ENCODE assay signal across 17 cellular contexts in genomic region chr3:129507181-129507831, GRCh38. TPM values are rescaled to one million over a fixed set of nuclear protein-coding genes. Genes with fewer than 3 reads are reported as not detected.
DNase-seq lines count a peak whose midpoint lies in the region; ATAC-seq lines count a peak whose summit lies in the region.
"Had no signal": no experiment of that assay in that cellular context is flagged by ENCODE, and none has a peak within 500 bp of the region (broad histone marks: within the 10 kb centered on the region; RNA-seq: fewer than 3 reads in every experiment).

No MANE protein-coding gene starts in this region.

- no peaks in the 10 kb centered on the region for H3K4me1 Mint-ChIP-seq in activated CD4-positive, alpha-beta T cell treated with anti-CD3 and anti-CD28 coated beads for 36 hours
- H3K4me1 Mint-ChIP-seq: memory B cell had no signal

- DNase-seq in Ammon's horn (ENCODE audit: low spot score) (peak; percentile 86), NCI-H2171 (lab: John Stamatoyannopoulos, UW) (peak; percentile 50), myocyte (ENCODE audit: low read depth) (peak; percentile 75), HUDEP-2 (lab: John Stamatoyannopoulos, UW; ENCODE audit: unreplicated experiment in 76 of 76) (no peak), posterior vena cava (ENCODE audit: low spot score) (no peak)
- no peak for DNase-seq in activated CD4-positive, alpha-beta T cell treated with anti-CD3 and anti-CD28 coated beads for 36 hours
- DNase-seq: activated effector memory CD4-positive, alpha-beta T cell treated with anti-CD3 and anti-CD28 coated beads, Interleukin-2, amount 50 U/mL, for 16 hours; DMS153; HCEC 1CT; NCI-H187; stimulated activated CD4-positive, alpha-beta T cell treated with anti-CD3 and anti-CD28 coated beads, Interleukin-15, amount 100 ng/mL, for 24 hours had no signal

- ATAC-seq in esophagus mucosa = peak; percentile 30
- ATAC-seq in activated CD4-positive, CD25-positive, alpha-beta regulatory T cell treated with anti-CD3 and anti-CD28 coated beads, Interleukin-2, amount 50 U/mL, for 24 hours = no peak
- no peak for ATAC-seq in activated CD4-positive, alpha-beta T cell treated with anti-CD3 and anti-CD28 coated beads for 36 hours
- ATAC-seq: K562 had no signal

- H3K36me3 Mint-ChIP-seq in activated CD4-positive, alpha-beta T cell treated with anti-CD3 and anti-CD28 coated beads for 36 hours (ENCODE audit: low read depth) = peaks cover 5% of the 10 kb centered on the region

- POLR2A ChIA-PET in activated CD4-positive, alpha-beta T cell treated with anti-CD3 and anti-CD28 coated beads for 36 hours (lab: Charles Lee) = no interaction called here

- H3K27ac Mint-ChIP-seq in activated CD4-positive, alpha-beta T cell treated with anti-CD3 and anti-CD28 coated beads for 36 hours = no peak overlapping the region
- H3K27ac Mint-ChIP-seq: memory B cell had no signal

- intact Hi-C loops in activated CD4-positive, alpha-beta T cell treated with anti-CD3 and anti-CD28 coated beads for 36 hours (cut with DNase I, micrococcal nuclease) = no loop called here
- intact Hi-C loops in posterior vena cava (cut with DNase I) = no loop called here

- H3K9me3 Mint-ChIP-seq in activated CD4-positive, alpha-beta T cell treated with anti-CD3 and anti-CD28 coated beads for 36 hours (ENCODE audit: low read depth) = no peaks in the 10 kb centered on the region
- H3K9me3 Mint-ChIP-seq: memory B cell had no signal

- CTCF ChIA-PET in activated CD4-positive, alpha-beta T cell treated with anti-CD3 and anti-CD28 coated beads for 36 hours (lab: Charles Lee) = no interaction called here

- no peak overlapping the region for H3K4me3 Mint-ChIP-seq in activated CD4-positive, alpha-beta T cell treated with anti-CD3 and anti-CD28 coated beads for 36 hours
- H3K4me3 Mint-ChIP-seq: memory B cell had no signal

- no peaks in the 10 kb centered on the region for H3K27me3 Mint-ChIP-seq in activated CD4-positive, alpha-beta T cell treated with anti-CD3 and anti-CD28 coated beads for 36 hours
- H3K27me3 Mint-ChIP-seq: memory B cell had no signal

RNA-seq across cellular contexts. Expression of gene RHO, which starts 21.1 kb away (rescaled TPM):
- total RNA-seq in esophagus mucosa (not detected), myocyte (not detected in 2 replicates), posterior vena cava (not detected)
- not detected for polyA plus RNA-seq in myocyte (2012)
- total RNA-seq in activated CD4-positive, alpha-beta T cell treated with anti-CD3 and anti-CD28 coated beads for 36 hours = not detected
- total RNA-seq: K562, osteocyte, suprapubic skin had no signal
- polyA plus RNA-seq: K562 had no signal

RNA-seq across cellular contexts. Expression of gene H1-8, which starts 35.7 kb away (rescaled TPM):
- total RNA-seq in esophagus mucosa (not detected), myocyte (not detected in 2 replicates), posterior vena cava (not detected)
- polyA plus RNA-seq in myocyte (2012) = not detected
- not detected for total RNA-seq in activated CD4-positive, alpha-beta T cell treated with anti-CD3 and anti-CD28 coated beads for 36 hours
- total RNA-seq: K562, osteocyte, suprapubic skin had no signal
- polyA plus RNA-seq: K562 had no signal

Comparison
In these comparisons a context has a peak if more than half of its experiments do, and no peak if none do; other contexts are left out.
1. DNase-seq: peak in Ammon's horn (single experiment), NCI-H2171 (single experiment) and myocyte (single experiment); none in activated CD4-positive, alpha-beta T cell treated with anti-CD3 and anti-CD28 coated beads for 36 hours (single experiment), HUDEP-2 (0 of 76) and posterior vena cava (single experiment).